Comparison of ENCODE assay signal across 17 cellular contexts in the genomic region with DNA sequence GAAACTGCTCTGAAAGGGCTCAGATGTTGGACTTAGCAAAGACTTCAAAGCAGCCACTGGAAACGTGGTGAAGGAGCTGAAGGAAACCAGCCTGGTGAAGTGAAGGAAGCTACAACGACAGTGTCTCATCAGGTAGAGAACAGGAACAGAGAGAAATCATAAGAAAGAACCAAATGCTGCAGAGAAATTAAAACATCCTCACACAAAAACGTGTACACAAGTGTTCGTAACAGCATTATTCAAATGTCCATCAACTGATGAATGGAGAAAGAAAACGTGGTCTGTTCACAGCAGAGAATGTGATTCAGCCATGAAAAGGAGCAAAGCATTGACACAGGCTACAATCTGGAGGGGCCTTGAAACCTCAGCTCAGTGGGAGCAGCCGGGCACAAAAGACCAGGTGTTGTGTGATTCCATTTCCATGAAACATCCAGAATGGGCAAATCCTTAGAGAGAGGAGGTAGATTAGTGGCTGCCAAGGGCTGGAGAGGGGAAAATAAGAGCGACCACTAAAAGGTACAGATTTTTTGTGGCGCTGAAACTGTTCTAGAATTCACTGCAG. TPM values are rescaled to one million over a fixed set of nuclear protein-coding genes. Genes with fewer than 3 reads are reported as not detected.
A peak's percentile ranks its signal among the peaks of the same experiment; 100 is the strongest.
DNase-seq lines count a peak whose midpoint lies in the region; ATAC-seq and TF ChIP-seq lines count a peak whose summit lies in the region.
"Had no signal": no experiment of that assay in that cellular context is flagged by ENCODE, and none has a peak within 500 bp of the region (broad histone marks: within the 10 kb centered on the region; RNA-seq: fewer than 3 reads in every experiment).

No MANE protein-coding gene starts in this region.

- H2BK15ac ChIP-seq in neuronal stem cell (ENCODE audit: low read length) = no peak overlapping the region

- peaks cover 3% of the 10 kb centered on the region for H3K36me3 Mint-ChIP-seq in CD8-positive, alpha-beta T cell
- H3K36me3 Mint-ChIP-seq in endodermal cell (ENCODE audit: low read depth) (peaks cover 59% of the 10 kb centered on the region), CD14-positive monocyte (peaks cover 0 to 10% of the 10 kb centered on the region in 2 donors)
- no peaks in the 10 kb centered on the region for H3K36me3 Mint-ChIP-seq in activated T-cell treated with anti-CD3 and anti-CD28 coated beads, Interleukin-2, amount 50 U/mL, for 4 hours (ENCODE audit: insufficient read depth)
- H3K36me3 Mint-ChIP-seq: CD8-positive, alpha-beta memory T cell had no signal

- 91 to 92% methylated on average over 6 to 7 of the region's 8 CpGs for WGBS in endodermal cell (ENCODE audit: insufficient coverage in 1 of 2, insufficient read length in 1 of 2), 2 experiments
- no CpG with 5 or more reads among the region's 8 CpGs for whole genome bisulfite sequencing in neuronal stem cell (ENCODE audit: extremely low coverage in 2 of 2, insufficient read length in 2 of 2, insufficient replicate concordance in 1 of 2), 2 donors

- no peak for ATAC-seq in CD8-positive, alpha-beta T cell
- ATAC-seq in activated T-cell treated with anti-CD3 and anti-CD28 coated beads, Interleukin-2, amount 50 U/mL, for 4 hours = no peak
- ATAC-seq in Right ventricle myocardium superior (ENCODE audit: poor library complexity) = no peak

- peak overlapping the region; percentile 66 for H2AFZ ChIP-seq in neuronal stem cell (ENCODE audit: low read length)
- H2AFZ ChIP-seq: GM23248 had no signal

- no peak overlapping the region for H3K9ac ChIP-seq in endodermal cell (ENCODE audit: extremely low read depth, low read length, poor library complexity, severe bottlenecking)
- no peak overlapping the region for H3K9ac ChIP-seq in neuronal stem cell (ENCODE audit: low read depth, low read length, poor library complexity)
- H3K9ac ChIP-seq: GM23248 had no signal

- no peak overlapping the region for H3K18ac ChIP-seq in neuronal stem cell (ENCODE audit: low read length)

- H3K27me3 Mint-ChIP-seq in CD8-positive, alpha-beta T cell (ENCODE audit: low read depth) = no peaks in the 10 kb centered on the region
- H3K27me3 Mint-ChIP-seq in endodermal cell (ENCODE audit: insufficient read depth) (no peaks in the 10 kb centered on the region), CD14-positive monocyte (ENCODE audit: low read depth in 3 of 3) (peaks cover 0 to 2% (median 0%) of the 10 kb centered on the region in 3 donors)
- H3K27me3 Mint-ChIP-seq in activated T-cell treated with anti-CD3 and anti-CD28 coated beads, Interleukin-2, amount 50 U/mL, for 4 hours (ENCODE audit: low read depth) = no peaks in the 10 kb centered on the region
- H3K27me3 Mint-ChIP-seq: CD8-positive, alpha-beta memory T cell had no signal

- H3K79me1 ChIP-seq in neuronal stem cell (ENCODE audit: low read depth, low read length) = no peaks in the 10 kb centered on the region

- no peak overlapping the region for H3K23ac ChIP-seq in neuronal stem cell (ENCODE audit: low read depth, low read length, poor library complexity)

- no peak overlapping the region for H3K4me2 ChIP-seq in neuronal stem cell (ENCODE audit: insufficient read depth, low read length, poor library complexity, severe bottlenecking)

- H4K91ac ChIP-seq in neuronal stem cell (ENCODE audit: low read depth, low read length, poor library complexity) = no peak overlapping the region

- no peaks in the 10 kb centered on the region for H3K27me3 ChIP-seq in CD8-positive, alpha-beta T cell (ENCODE audit: insufficient read depth, low read length)
- H3K27me3 ChIP-seq in endodermal cell (ENCODE audit: control insufficient read depth, insufficient read depth, low read length, poor library complexity, severe bottlenecking) (no peaks in the 10 kb centered on the region), neuronal stem cell (ENCODE audit: control insufficient read depth in 3 of 3, insufficient read depth in 3 of 3, low read depth in 1 of 3, low read length in 3 of 3) (no peaks in the 10 kb centered on the region)
- H3K27me3 ChIP-seq: SJSA1 had no signal

- H4K8ac ChIP-seq in neuronal stem cell (ENCODE audit: low read depth, low read length) = no peak overlapping the region

- POLR2A ChIA-PET in CD8-positive, alpha-beta T cell (lab: Charles Lee) = no interaction called here

- intact Hi-C loops in CD8-positive, alpha-beta T cell (cut with DNase I, micrococcal nuclease) = loop anchor here in 1 of 2 experiments (5.0 kb wide), 1 partner anchor 57 kb away; no protein-coding TSS in a partner anchor
- intact Hi-C loops in Right ventricle myocardium superior (cut with DNase I) = no loop called here
- intact Hi-C loops in CD14-positive monocyte (cut with micrococcal nuclease) = no loop called here

- H3K9me3 ChIP-seq in CD8-positive, alpha-beta T cell (ENCODE audit: low read length) = no peaks in the 10 kb centered on the region
- H3K9me3 ChIP-seq in endodermal cell (ENCODE audit: control insufficient read depth, low read length) (no peaks in the 10 kb centered on the region), neuronal stem cell (replicated peaks in 1 of 2; ENCODE audit: control insufficient read depth in 2 of 2, insufficient read depth in 1 of 2, low read depth in 1 of 2, low read length in 2 of 2) (peaks cover 3 to 6% of the 10 kb centered on the region in 2 donors)
- H3K9me3 ChIP-seq: SJSA1 had no signal

- CTCF ChIA-PET in CD8-positive, alpha-beta T cell (lab: Charles Lee) = no interaction called here

- no peak overlapping the region for H2BK120ac ChIP-seq in neuronal stem cell (ENCODE audit: low read depth, low read length)

- H3K36me3 ChIP-seq in CD8-positive, alpha-beta T cell (ENCODE audit: insufficient read depth, low read length) = no peaks in the 10 kb centered on the region
- H3K36me3 ChIP-seq in endodermal cell (ENCODE audit: control insufficient read depth, insufficient read depth, low read length) (peaks cover 63% of the 10 kb centered on the region), neuronal stem cell (replicated peaks in 1 of 2; ENCODE audit: control insufficient read depth in 2 of 2, insufficient read depth in 2 of 2, low read length in 2 of 2) (peaks cover 60 to 85% of the 10 kb centered on the region in 2 donors)
- H3K36me3 ChIP-seq: SJSA1 had no signal

- H2BK5ac ChIP-seq in neuronal stem cell (ENCODE audit: low read length) = no peak overlapping the region

- DNase-seq in CD8-positive, alpha-beta T cell = no peak
- DNase-seq in NCI-H69 (lab: John Stamatoyannopoulos, UW) (peak; percentile 65), endodermal cell (no peak), neuronal stem cell (ENCODE audit: low spot score) (peak; percentile 6), Right ventricle myocardium superior (no peak), CD14-positive monocyte (ENCODE audit: low spot score) (no peak)
- no peak for DNase-seq in activated T-cell treated with anti-CD3 and anti-CD28 coated beads, Interleukin-2, amount 50 U/mL, for 4 hours
- DNase-seq: Calu3; CD8-positive, alpha-beta memory T cell; DMS153; GM23248; H9; IMR-90; NCI-H1694; OCI-M1 had no signal

- no peaks in the 10 kb centered on the region for H3K9me3 Mint-ChIP-seq in CD8-positive, alpha-beta T cell
- no peaks in the 10 kb centered on the region for H3K9me3 Mint-ChIP-seq in endodermal cell
- H3K9me3 Mint-ChIP-seq in activated T-cell treated with anti-CD3 and anti-CD28 coated beads, Interleukin-2, amount 50 U/mL, for 4 hours = no peaks in the 10 kb centered on the region
- peaks cover 0 to 2% (median 0%) of the 10 kb centered on the region in 7 donors for H3K9me3 Mint-ChIP-seq in CD14-positive monocyte
- H3K9me3 Mint-ChIP-seq: CD8-positive, alpha-beta memory T cell; H9 had no signal

- no peak overlapping the region for H2AK5ac ChIP-seq in neuronal stem cell (ENCODE audit: low read depth, low read length)

- no peak overlapping the region for H3K4ac ChIP-seq in neuronal stem cell (ENCODE audit: low read length)

- H3K14ac ChIP-seq in neuronal stem cell (ENCODE audit: low read length) = no peak overlapping the region

- no peak overlapping the region for H3K4me3 Mint-ChIP-seq in CD8-positive, alpha-beta T cell
- H3K4me3 Mint-ChIP-seq in endodermal cell = no peak overlapping the region
- no peak overlapping the region for H3K4me3 Mint-ChIP-seq in activated T-cell treated with anti-CD3 and anti-CD28 coated beads, Interleukin-2, amount 50 U/mL, for 4 hours
- no peak overlapping the region for H3K4me3 Mint-ChIP-seq in CD14-positive monocyte
- H3K4me3 Mint-ChIP-seq: CD8-positive, alpha-beta memory T cell; H9 had no signal

- no peaks in the 10 kb centered on the region for H3K4me1 ChIP-seq in CD8-positive, alpha-beta T cell (ENCODE audit: insufficient read depth, low read length)
- no peaks in the 10 kb centered on the region for H3K4me1 ChIP-seq in endodermal cell (ENCODE audit: control insufficient read depth, insufficient read depth, low read length)
- H3K4me1 ChIP-seq in neuronal stem cell (ENCODE audit: control insufficient read depth in 2 of 2, insufficient read depth in 1 of 2, low read depth in 1 of 2, low read length in 2 of 2) = peaks cover 2 to 16% of the 10 kb centered on the region in 2 donors
- H3K4me1 ChIP-seq: SJSA1 had no signal

- TF ChIP-seq CTCF in CD8-positive, alpha-beta T cell (IDR thresholded peaks at IDR 0.05) = no peak
- TF ChIP-seq CTCF in endodermal cell (conservative IDR thresholded peaks at IDR 0.05) (no peak), CD14-positive monocyte (IDR thresholded peaks at IDR 0.05) (no peak)

- peak overlapping the region; percentile 32 for H3K27ac Mint-ChIP-seq in CD8-positive, alpha-beta T cell
- H3K27ac Mint-ChIP-seq in endodermal cell = no peak overlapping the region
- no peak overlapping the region for H3K27ac Mint-ChIP-seq in CD14-positive monocyte
- H3K27ac Mint-ChIP-seq: H9 had no signal

- no peak overlapping the region for H3K27ac ChIP-seq in CD8-positive, alpha-beta T cell (ENCODE audit: low read depth, low read length)
- H3K27ac ChIP-seq in endodermal cell (ENCODE audit: low read depth, low read length) (peak overlapping the region; percentile 44), neuronal stem cell (replicated peaks; ENCODE audit: low read length) (peak overlapping the region; percentile 84)
- H3K27ac ChIP-seq: GM23248, SJSA1 had no signal

- no peak overlapping the region for H2BK12ac ChIP-seq in neuronal stem cell (ENCODE audit: low read length)

- no peak overlapping the region for H3K4me3 ChIP-seq in CD8-positive, alpha-beta T cell (ENCODE audit: low read depth, low read length)
- H3K4me3 ChIP-seq in endodermal cell (ENCODE audit: low read length) (no peak overlapping the region), neuronal stem cell (ENCODE audit: low read length in 2 of 2) (no peak overlapping the region)
- H3K4me3 ChIP-seq: GM23248, SJSA1 had no signal

- H3K4me1 Mint-ChIP-seq in CD8-positive, alpha-beta T cell (ENCODE audit: low read depth) = no peaks in the 10 kb centered on the region
- H3K4me1 Mint-ChIP-seq in endodermal cell (no peaks in the 10 kb centered on the region), CD14-positive monocyte (peaks cover 2% of the 10 kb centered on the region)
- H3K4me1 Mint-ChIP-seq in activated T-cell treated with anti-CD3 and anti-CD28 coated beads, Interleukin-2, amount 50 U/mL, for 4 hours (ENCODE audit: low read depth) = no peaks in the 10 kb centered on the region
- H3K4me1 Mint-ChIP-seq: CD8-positive, alpha-beta memory T cell; H9 had no signal

RNA-seq across cellular contexts. Expression of a gene that starts 26.9 kb away (rescaled TPM):
- 1 to 10 TPM; 5.6 to 7.5 TPM for total RNA-seq in CD8-positive, alpha-beta T cell
- total RNA-seq in endodermal cell (10 to 100 TPM; 43.0 to 58.9 TPM), Right ventricle myocardium superior (8.4 TPM)
- 44.2 TPM for polyA plus RNA-seq in endodermal cell (2013, experiment 1 of 2)
- polyA plus RNA-seq in endodermal cell (2013, experiment 2 of 2) = 38.1 TPM
- 29.1 TPM for polyA plus RNA-seq in neuronal stem cell (2013, experiment 1 of 2)
- 29.5 TPM for polyA plus RNA-seq in neuronal stem cell (2013, experiment 2 of 2)
- 1 to 10 TPM; 5.8 to 9.1 (median 7.2) TPM for total RNA-seq in activated T-cell treated with anti-CD3 and anti-CD28 coated beads, Interleukin-2, amount 50 U/mL, for 4 hours
- polyA plus RNA-seq in CD14-positive monocyte = 1 to 10 TPM in 1 of 2 donors, under 1 TPM in 1; 0.75 to 1.2 TPM

RNA-seq across cellular contexts. Expression of a gene that starts 27.2 kb away (rescaled TPM):
- total RNA-seq in CD8-positive, alpha-beta T cell = 10 to 100 TPM; 13.7 to 15.4 TPM
- total RNA-seq in endodermal cell (10 to 100 TPM; 29.2 to 40.0 TPM), Right ventricle myocardium superior (10.0 TPM)
- polyA plus RNA-seq in endodermal cell (2013, experiment 1 of 2) = 22.5 TPM
- 19.3 TPM for polyA plus RNA-seq in endodermal cell (2013, experiment 2 of 2)
- polyA plus RNA-seq in neuronal stem cell (2013, experiment 1 of 2) = 11.9 TPM
- 12.3 TPM for polyA plus RNA-seq in neuronal stem cell (2013, experiment 2 of 2)
- total RNA-seq in activated T-cell treated with anti-CD3 and anti-CD28 coated beads, Interleukin-2, amount 50 U/mL, for 4 hours = 10 to 100 TPM; 19.1 to 22.9 (median 22.1) TPM
- 1 to 10 TPM in 1 of 2 donors, under 1 TPM in 1; 0.46 to 1.0 TPM for polyA plus RNA-seq in CD14-positive monocyte

RNA-seq across cellular contexts. Expression of a gene that starts 51.5 kb away (rescaled TPM):
- 1 to 10 TPM; 6.8 to 7.3 TPM for total RNA-seq in CD8-positive, alpha-beta T cell
- total RNA-seq in endodermal cell (not detected), Right ventricle myocardium superior (28.9 TPM)
- polyA plus RNA-seq in endodermal cell (2013, experiment 1 of 2) = 0.32 TPM
- 0.66 TPM for polyA plus RNA-seq in endodermal cell (2013, experiment 2 of 2)
- polyA plus RNA-seq in neuronal stem cell (2013, experiment 1 of 2) = not detected
- polyA plus RNA-seq in neuronal stem cell (2013, experiment 2 of 2) = not detected
- total RNA-seq in activated T-cell treated with anti-CD3 and anti-CD28 coated beads, Interleukin-2, amount 50 U/mL, for 4 hours = 10 to 100 TPM; 11.7 to 16.7 (median 16.2) TPM
- polyA plus RNA-seq in CD14-positive monocyte = 1 to 10 TPM; 1.3 to 1.5 TPM
- total RNA-seq: Calu3, H9, NCI-H460 had no signal

Comparison
In these comparisons a context has a peak if more than half of its experiments do, and no peak if none do; other contexts are left out.
1. DNase-seq: peak in NCI-H69 (single experiment) and neuronal stem cell (single experiment); none in CD8-positive, alpha-beta T cell (0 of 7), endodermal cell (single experiment), activated T-cell treated with anti-CD3 and anti-CD28 coated beads, Interleukin-2, amount 50 U/mL, for 4 hours (single experiment), Right ventricle myocardium superior (single experiment) and CD14-positive monocyte (single experiment).
2. RNA of a gene that starts 51.5 kb away (total RNA-seq): 28.9 TPM in Right ventricle myocardium superior (single experiment), 11.7 to 16.7 TPM in activated T-cell treated with anti-CD3 and anti-CD28 coated beads, Interleukin-2, amount 50 U/mL, for 4 hours and 6.8 to 7.3 TPM in CD8-positive, alpha-beta T cell; not detected in endodermal cell; every median in the first group is over 4 times any median in the second.